Comparison of ENCODE assay signal across 8 cellular contexts in genomic region chr2:46650556-46651001, GRCh38. TPM values are rescaled to one million over a fixed set of nuclear protein-coding genes. Genes with fewer than 3 reads are reported as not detected.
A peak's percentile ranks its signal among the peaks of the same experiment; 100 is the strongest.
DNase-seq lines count a peak whose midpoint lies in the region; ATAC-seq and TF ChIP-seq lines count a peak whose summit lies in the region.

No MANE protein-coding gene starts in this region.

- TF ChIP-seq CTCF in activated CD8-positive, alpha-beta T cell treated with anti-CD3 and anti-CD28 coated beads for 36 hours (IDR thresholded peaks at IDR 0.05) = peak; percentile 97

- no peaks in the 10 kb centered on the region for H3K4me1 Mint-ChIP-seq in activated CD8-positive, alpha-beta T cell treated with anti-CD3 and anti-CD28 coated beads for 36 hours (ENCODE audit: low read depth)
- H3K4me1 Mint-ChIP-seq in effector memory CD8-positive, alpha-beta T cell (ENCODE audit: low read depth in 2 of 2) = no peaks in the 10 kb centered on the region

- peak; percentile 75 for ATAC-seq in activated CD8-positive, alpha-beta T cell treated with anti-CD3 and anti-CD28 coated beads for 36 hours
- peak; percentile 83 for ATAC-seq in effector memory CD8-positive, alpha-beta T cell (replicated peaks)
- ATAC-seq in HG03135 (IDR thresholded peaks at IDR 0.05; ENCODE audit: unreplicated experiment) = no peak

- H3K27me3 Mint-ChIP-seq in activated CD8-positive, alpha-beta T cell treated with anti-CD3 and anti-CD28 coated beads for 36 hours = no peaks in the 10 kb centered on the region
- no peaks in the 10 kb centered on the region for H3K27me3 Mint-ChIP-seq in effector memory CD8-positive, alpha-beta T cell

- peak; percentile 78 for DNase-seq in DMS114 treated with DMSO at 0.1 percent for 48 hours (lab: John Stamatoyannopoulos, UW; ENCODE audit: unreplicated experiment)
- DNase-seq in HUDEP-2 (lab: John Stamatoyannopoulos, UW; ENCODE audit: unreplicated experiment in 76 of 76) = peak in 61 of 76 experiments; percentile 8 to 81 (median 42)
- DNase-seq in NK-92 (lab: John Stamatoyannopoulos, UW; ENCODE audit: unreplicated experiment) = peak; percentile 2
- DNase-seq in activated CD8-positive, alpha-beta T cell treated with anti-CD3 and anti-CD28 coated beads for 36 hours = peak; percentile 81
- DNase-seq in effector memory CD8-positive, alpha-beta T cell = peak; percentile 64 to 70 (median 69)
- peak; percentile 74 for DNase-seq in middle frontal gyrus (ENCODE audit: extremely low spot score, low spot score)
- DNase-seq in stimulated activated CD8-positive, alpha-beta memory T cell treated with anti-CD3 and anti-CD28 coated beads, Interleukin-7, amount 100 ng/mL, for 1 hour (ENCODE audit: low read depth in 2 of 2) = peak; percentile 35 to 43

- no peaks in the 10 kb centered on the region for H3K36me3 Mint-ChIP-seq in activated CD8-positive, alpha-beta T cell treated with anti-CD3 and anti-CD28 coated beads for 36 hours (ENCODE audit: low read depth)
- H3K36me3 Mint-ChIP-seq in effector memory CD8-positive, alpha-beta T cell (ENCODE audit: insufficient read depth) = peaks cover 4% of the 10 kb centered on the region

- H3K4me3 Mint-ChIP-seq in activated CD8-positive, alpha-beta T cell treated with anti-CD3 and anti-CD28 coated beads for 36 hours = no peak overlapping the region
- no peak overlapping the region for H3K4me3 Mint-ChIP-seq in effector memory CD8-positive, alpha-beta T cell

- no peak overlapping the region for H3K27ac Mint-ChIP-seq in activated CD8-positive, alpha-beta T cell treated with anti-CD3 and anti-CD28 coated beads for 36 hours
- H3K27ac Mint-ChIP-seq in effector memory CD8-positive, alpha-beta T cell = no peak overlapping the region

- no peaks in the 10 kb centered on the region for H3K9me3 Mint-ChIP-seq in activated CD8-positive, alpha-beta T cell treated with anti-CD3 and anti-CD28 coated beads for 36 hours
- H3K9me3 Mint-ChIP-seq in effector memory CD8-positive, alpha-beta T cell = no peaks in the 10 kb centered on the region

- POLR2A ChIA-PET in activated CD8-positive, alpha-beta T cell treated with anti-CD3 and anti-CD28 coated beads for 36 hours (lab: Charles Lee) = interaction anchor here (0.5 to 0.9 kb wide), 2 partner anchors 80 to 148 kb away, joined by 3 read pairs; no protein-coding TSS in a partner anchor

- CTCF ChIA-PET in activated CD8-positive, alpha-beta T cell treated with anti-CD3 and anti-CD28 coated beads for 36 hours (lab: Charles Lee) = interaction anchor here (0.8 to 2.2 kb wide), 36 partner anchors 11 to 799 kb away, joined by 3 to 8 read pairs (median 4); no protein-coding TSS in a partner anchor

- intact Hi-C loops in activated CD8-positive, alpha-beta T cell treated with anti-CD3 and anti-CD28 coated beads for 36 hours (cut with micrococcal nuclease) = no loop called here

RNA-seq across cellular contexts. Expression of gene CRIPT, which starts 33.6 kb away (rescaled TPM):
- total RNA-seq in activated CD8-positive, alpha-beta T cell treated with anti-CD3 and anti-CD28 coated beads for 36 hours = 1 to 10 TPM; 8.1 to 8.4 TPM

RNA-seq across cellular contexts. Expression of gene PIGF, which starts 33.7 kb away (rescaled TPM):
- 10 to 100 TPM; 27.2 to 27.7 TPM for total RNA-seq in activated CD8-positive, alpha-beta T cell treated with anti-CD3 and anti-CD28 coated beads for 36 hours

RNA-seq across cellular contexts. Expression of gene SOCS5, which starts 48.5 kb away (rescaled TPM):
- 1 to 10 TPM; 5.2 to 5.3 TPM for total RNA-seq in activated CD8-positive, alpha-beta T cell treated with anti-CD3 and anti-CD28 coated beads for 36 hours

Comparison
In these comparisons a context has a peak if more than half of its experiments do, and no peak if none do; other contexts are left out.
1. DNase-seq: peak in every context shown above with its lines; median percentile 81 in activated CD8-positive, alpha-beta T cell treated with anti-CD3 and anti-CD28 coated beads for 36 hours; 78 in DMS114 treated with DMSO at 0.1 percent for 48 hours; 74 in middle frontal gyrus; 69 in effector memory CD8-positive, alpha-beta T cell; 42 in HUDEP-2; 39 in stimulated activated CD8-positive, alpha-beta memory T cell treated with anti-CD3 and anti-CD28 coated beads, Interleukin-7, amount 100 ng/mL, for 1 hour; 2 in NK-92.